8 cellular contexts compared by ENCODE assay signal in the genomic region with DNA sequence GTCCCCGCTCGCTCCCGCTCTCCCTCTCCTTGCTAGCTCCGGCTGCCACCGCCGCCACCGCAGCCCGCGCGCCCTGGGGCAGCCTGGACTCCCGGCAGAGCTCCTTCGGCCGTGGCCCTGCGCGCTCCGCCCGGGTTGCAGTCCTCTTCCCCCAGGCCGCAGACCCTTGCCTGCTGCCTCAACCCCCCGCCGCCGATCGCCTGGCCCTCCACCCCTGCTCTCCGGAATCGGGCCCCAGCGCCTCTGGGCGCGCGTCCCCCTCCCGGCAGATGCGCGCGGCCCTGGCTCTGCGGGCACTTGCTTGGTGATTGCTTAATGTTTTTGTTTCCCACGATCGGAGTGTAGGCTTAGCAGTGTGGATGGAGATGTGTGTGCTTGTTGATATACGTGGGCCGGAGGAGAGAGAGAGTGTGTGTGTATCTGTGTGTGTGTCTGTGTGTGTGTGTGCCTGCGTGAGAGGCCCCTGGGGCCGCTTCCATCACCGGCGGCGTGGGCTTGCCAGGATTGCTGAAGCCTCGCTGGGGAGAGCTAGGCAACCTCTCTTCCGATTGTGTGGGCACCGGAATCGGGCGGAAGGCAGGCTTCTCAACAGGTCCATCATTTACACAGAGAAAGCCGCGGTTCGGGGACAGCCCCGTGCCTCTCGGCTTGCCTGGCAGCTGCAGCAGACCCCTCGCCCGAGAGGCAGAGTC. TPM values are rescaled to one million over a fixed set of nuclear protein-coding genes. Genes with fewer than 3 reads are reported as not detected.
DNase-seq lines count a peak whose midpoint lies in the region; ATAC-seq and TF ChIP-seq lines count a peak whose summit lies in the region.

No MANE protein-coding gene starts in this region.

- no peak for ATAC-seq in HG02763 (IDR thresholded peaks at IDR 0.05; ENCODE audit: unreplicated experiment)

- peak overlapping the region; percentile 56 for H3K4me3 ChIP-seq in WERI-Rb-1 (ENCODE audit: low read depth, low read length)

- no peaks in the 10 kb centered on the region for H3K36me3 ChIP-seq in WERI-Rb-1

- H3K4me1 Mint-ChIP-seq in activated CD4-positive, alpha-beta T cell treated with anti-CD3 and anti-CD28 coated beads, Interleukin-2, amount 10 ng/mL, durations not matched to agents 24 days and 14 days, result peaks cover 13% of the 10 kb centered on the region

- no peak overlapping the region for H3K27ac Mint-ChIP-seq in activated CD4-positive, alpha-beta T cell treated with anti-CD3 and anti-CD28 coated beads, Interleukin-2, amount 10 ng/mL, durations not matched to agents 24 days and 14 days

- H3K27me3 Mint-ChIP-seq in activated CD4-positive, alpha-beta T cell treated with anti-CD3 and anti-CD28 coated beads, Interleukin-2, amount 10 ng/mL, durations not matched to agents 24 days and 14 days, result peaks cover 58% of the 10 kb centered on the region

- no peak overlapping the region for H3K27ac ChIP-seq in WERI-Rb-1

- peak overlapping the region; percentile 66 for H3K4me3 Mint-ChIP-seq in activated CD4-positive, alpha-beta T cell treated with anti-CD3 and anti-CD28 coated beads, Interleukin-2, amount 10 ng/mL, durations not matched to agents 24 days and 14 days

- H3K36me3 Mint-ChIP-seq in activated CD4-positive, alpha-beta T cell treated with anti-CD3 and anti-CD28 coated beads, Interleukin-2, amount 10 ng/mL, durations not matched to agents 24 days and 14 days (ENCODE audit: low read depth), result no peaks in the 10 kb centered on the region

- peaks cover 29% of the 10 kb centered on the region for H3K27me3 ChIP-seq in WERI-Rb-1 (ENCODE audit: insufficient read depth, low read depth, severe bottlenecking)

- H3K9me3 Mint-ChIP-seq in activated CD4-positive, alpha-beta T cell treated with anti-CD3 and anti-CD28 coated beads, Interleukin-2, amount 10 ng/mL, durations not matched to agents 24 days and 14 days, result no peaks in the 10 kb centered on the region

- no peaks in the 10 kb centered on the region for H3K9me3 ChIP-seq in WERI-Rb-1 (ENCODE audit: severe bottlenecking)

- peak; percentile 65 for DNase-seq in activated CD4-positive, alpha-beta T cell treated with anti-CD3 and anti-CD28 coated beads, Interleukin-2, amount 10 ng/mL, durations not matched to agents 24 days and 14 days
- DNase-seq in activated CD4-positive, alpha-beta T cell treated with anti-CD3 and anti-CD28 coated beads, Interleukin-2, amount 50 U/mL, for 4 hours, result no peak
- DNase-seq in WERI-Rb-1 (no peak), fibroblast of gingiva (ENCODE audit: low read depth) (peak; percentile 52), occipital lobe (lab: John Stamatoyannopoulos, UW) (peak; percentile 21), HCEC 1CT (no peak), NCI-H2107 treated with DMSO at 0.1 percent for 48 hours (lab: John Stamatoyannopoulos, UW; ENCODE audit: unreplicated experiment) (no peak)

- no peak for TF ChIP-seq CTCF in WERI-Rb-1 (IDR thresholded peaks at IDR 0.05; ENCODE audit: low read depth, low read length)

- intact Hi-C loops in activated CD4-positive, alpha-beta T cell treated with anti-CD3 and anti-CD28 coated beads, Interleukin-2, amount 10 ng/mL, durations not matched to agents 24 days and 14 days (cut with micrococcal nuclease), result loop anchor here (10.0 kb wide), 1 partner anchor 208 kb away; no protein-coding TSS in a partner anchor

RNA-seq across cellular contexts. Expression of gene INHBB, which starts 0.9 kb away (rescaled TPM):
- total RNA-seq in activated CD4-positive, alpha-beta T cell treated with anti-CD3 and anti-CD28 coated beads, Interleukin-2, amount 10 ng/mL, durations not matched to agents 24 days and 14 days, result not detected in 2 replicates
- total RNA-seq in occipital lobe, result 5.0 TPM

Comparison
In these comparisons a context has a peak if more than half of its experiments do, and no peak if none do; other contexts are left out.
1. DNase-seq: peak in activated CD4-positive, alpha-beta T cell treated with anti-CD3 and anti-CD28 coated beads, Interleukin-2, amount 10 ng/mL, durations not matched to agents 24 days and 14 days (single experiment), fibroblast of gingiva (single experiment) and occipital lobe (single experiment); none in activated CD4-positive, alpha-beta T cell treated with anti-CD3 and anti-CD28 coated beads, Interleukin-2, amount 50 U/mL, for 4 hours (0 of 2), WERI-Rb-1 (single experiment), HCEC 1CT (single experiment) and NCI-H2107 treated with DMSO at 0.1 percent for 48 hours (single experiment).